In genomic region chr1:42529724-42530161, GRCh38 we compare ENCODE assay signal across 8 cellular contexts.
DNase-seq lines count a peak whose midpoint lies in the region; ATAC-seq and TF ChIP-seq lines count a peak whose summit lies in the region.

No MANE protein-coding gene starts in this region.

- CTCF ChIA-PET in HEK293T (lab: Yijun Ruan, JAX) = no interaction called here

- peak; percentile 51 for DNase-seq in AG08396 (ENCODE audit: low spot score)
- DNase-seq in HL-60 (ENCODE audit: low read depth in 1 of 2, low spot score in 1 of 2) = no peak
- DNase-seq in activated T-helper 1 cell treated with anti-CD3 and anti-CD28 coated beads, Interleukin-12 subunit alpha, Interleukin-12 subunit beta, Interleukin-2, Interleukin-4 antibody, amounts not matched to agents 30 ng/mL and 10 ng/mL and 1 ng/mL, durations not matched to agents 14 hours and 24 hours and 36 hours (ENCODE audit: low spot score) = no peak
- no peak for DNase-seq in left lobe of liver (ENCODE audit: low spot score)
- no peak for DNase-seq in HEK293T (ENCODE audit: extremely low spot score)
- DNase-seq in NCI-H748 treated with DMSO at 0.1 percent for 48 hours (lab: John Stamatoyannopoulos, UW) = no peak

- ATAC-seq in left lobe of liver (peak; percentile 76), HG03097 (IDR thresholded peaks at IDR 0.05; ENCODE audit: low FRiP score, unreplicated experiment) (no peak), HG03520 (IDR thresholded peaks at IDR 0.05; ENCODE audit: unreplicated experiment) (no peak)

- peaks cover 9% of the 10 kb centered on the region for H3K36me3 Mint-ChIP-seq in activated T-helper 1 cell treated with anti-CD3 and anti-CD28 coated beads, Interleukin-12 subunit alpha, Interleukin-12 subunit beta, Interleukin-2, Interleukin-4 antibody, amounts not matched to agents 30 ng/mL and 10 ng/mL and 1 ng/mL, durations not matched to agents 14 hours and 24 hours and 36 hours (ENCODE audit: low read depth)

- H3K27ac ChIP-seq in HL-60 (replicated peaks) = no peak overlapping the region

- peaks cover 25% of the 10 kb centered on the region for H3K4me1 Mint-ChIP-seq in activated T-helper 1 cell treated with anti-CD3 and anti-CD28 coated beads, Interleukin-12 subunit alpha, Interleukin-12 subunit beta, Interleukin-2, Interleukin-4 antibody, amounts not matched to agents 30 ng/mL and 10 ng/mL and 1 ng/mL, durations not matched to agents 14 hours and 24 hours and 36 hours (ENCODE audit: low read depth)

- no peak for TF ChIP-seq CTCF in HL-60 (IDR thresholded peaks at IDR 0.05; ENCODE audit: insufficient read depth, low read length)

- intact Hi-C loops in activated T-helper 1 cell treated with anti-CD3 and anti-CD28 coated beads, Interleukin-12 subunit alpha, Interleukin-12 subunit beta, Interleukin-2, Interleukin-4 antibody, amounts not matched to agents 30 ng/mL and 10 ng/mL and 1 ng/mL, durations not matched to agents 14 hours and 24 hours and 36 hours (cut with micrococcal nuclease) = no loop called here

- peak overlapping the region; percentile 59 for H3K27ac Mint-ChIP-seq in activated T-helper 1 cell treated with anti-CD3 and anti-CD28 coated beads, Interleukin-12 subunit alpha, Interleukin-12 subunit beta, Interleukin-2, Interleukin-4 antibody, amounts not matched to agents 30 ng/mL and 10 ng/mL and 1 ng/mL, durations not matched to agents 14 hours and 24 hours and 36 hours

- peaks cover 8% of the 10 kb centered on the region for H3K27me3 Mint-ChIP-seq in activated T-helper 1 cell treated with anti-CD3 and anti-CD28 coated beads, Interleukin-12 subunit alpha, Interleukin-12 subunit beta, Interleukin-2, Interleukin-4 antibody, amounts not matched to agents 30 ng/mL and 10 ng/mL and 1 ng/mL, durations not matched to agents 14 hours and 24 hours and 36 hours (ENCODE audit: insufficient read depth)

- H3K4me3 Mint-ChIP-seq in activated T-helper 1 cell treated with anti-CD3 and anti-CD28 coated beads, Interleukin-12 subunit alpha, Interleukin-12 subunit beta, Interleukin-2, Interleukin-4 antibody, amounts not matched to agents 30 ng/mL and 10 ng/mL and 1 ng/mL, durations not matched to agents 14 hours and 24 hours and 36 hours = peak overlapping the region; percentile 68

- H3K9me3 Mint-ChIP-seq in activated T-helper 1 cell treated with anti-CD3 and anti-CD28 coated beads, Interleukin-12 subunit alpha, Interleukin-12 subunit beta, Interleukin-2, Interleukin-4 antibody, amounts not matched to agents 30 ng/mL and 10 ng/mL and 1 ng/mL, durations not matched to agents 14 hours and 24 hours and 36 hours = peaks cover 8% of the 10 kb centered on the region

- H3K4me3 ChIP-seq in HL-60 (replicated peaks; ENCODE audit: insufficient read depth, low read length) = peak overlapping the region; percentile 10

- H3K27me3 ChIP-seq in HL-60 (ENCODE audit: insufficient read depth, poor library complexity, severe bottlenecking) = no peaks in the 10 kb centered on the region

- POLR2A ChIA-PET in HEK293T (lab: Yijun Ruan, JAX) = no interaction called here

TF ChIP-seq in HEK293T, 16 proteins besides CTCF, POLR2A, EP300 and RAD21:
- TF ChIP-seq FOXA1 (IDR thresholded peaks at IDR 0.05) = no peak
- TF ChIP-seq ZNF384 (IDR thresholded peaks at IDR 0.05) = no peak
- no peak for TF ChIP-seq BHLHE40 (IDR thresholded peaks at IDR 0.05; ENCODE audit: borderline replicate concordance)
